In the genomic region with DNA sequence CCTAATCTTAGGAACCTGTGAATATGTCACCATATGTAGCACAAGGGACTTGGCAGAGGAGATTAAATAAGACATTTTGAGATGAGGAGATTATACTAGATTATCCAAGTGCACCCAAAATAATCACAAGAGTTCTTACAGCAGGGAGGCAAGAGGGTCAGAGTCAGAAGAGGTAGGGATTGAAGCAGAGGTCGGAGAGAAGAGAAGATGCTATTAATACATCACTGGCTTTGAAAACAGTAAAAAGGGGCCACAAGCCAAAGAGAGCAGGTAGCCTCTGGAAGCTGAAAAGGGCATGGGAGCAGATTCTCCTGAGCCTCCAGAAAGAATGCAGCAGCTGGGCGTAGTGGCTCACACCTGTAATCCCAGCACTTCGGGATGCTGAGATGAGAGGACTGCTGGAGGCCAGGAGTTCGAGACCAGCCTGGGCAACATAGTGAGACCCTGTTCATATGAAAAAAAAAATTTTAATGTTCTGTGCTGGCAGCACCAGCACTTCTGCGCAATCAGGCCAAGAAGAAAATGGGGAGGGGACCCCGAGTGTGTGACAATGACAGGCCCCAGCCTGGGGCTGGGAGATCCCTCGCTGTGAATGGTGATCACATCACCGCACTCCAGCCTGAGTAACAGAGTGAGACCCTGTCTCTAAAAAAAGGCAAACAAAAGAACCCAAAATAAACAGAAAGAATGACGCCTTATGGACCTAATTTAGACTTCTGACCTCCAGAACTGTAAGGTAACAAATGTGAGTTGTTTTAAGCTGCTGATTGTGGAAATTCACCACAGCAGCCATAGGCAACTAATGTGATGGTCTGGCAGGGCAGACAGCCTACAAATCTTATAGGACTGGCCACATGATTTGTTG, we compare ENCODE assay signal across 22 cellular contexts.
DNase-seq lines count a peak whose midpoint lies in the region; ATAC-seq, FAIRE-seq and TF ChIP-seq lines count a peak whose summit lies in the region.
"Had no signal": no experiment of that assay in that cellular context is flagged by ENCODE, and none has a peak within 500 bp of the region (broad histone marks: within the 10 kb centered on the region; RNA-seq: fewer than 3 reads in every experiment).

No MANE protein-coding gene starts in this region.

- no peaks in the 10 kb centered on the region for H3K79me2 ChIP-seq in K562 (ENCODE audit: control insufficient read depth, insufficient read depth, low read length)

- ATAC-seq in left ventricle myocardium superior, result no peak
- no peak for ATAC-seq in K562
- no peak for ATAC-seq in psoas muscle
- ATAC-seq in activated CD8-positive, alpha-beta memory T cell treated with anti-CD3 and anti-CD28 coated beads, Interleukin-2, amount 10 ng/mL, durations not matched to agents 7 days and 5 days, result no peak
- ATAC-seq: A549; CD8-positive, alpha-beta T cell had no signal

- H2AFZ ChIP-seq in K562 (ENCODE audit: low read depth, low read length), result no peak overlapping the region

- H3K4me1 ChIP-seq in left ventricle myocardium inferior (peaks cover 11% of the 10 kb centered on the region), K562 (replicated peaks in 1 of 2; ENCODE audit: control insufficient read depth in 2 of 2, insufficient read depth in 2 of 2, low read length in 2 of 2) (no peaks in the 10 kb centered on the region; a peak in 1 of 5 replicates), liver (ENCODE audit: control insufficient read depth in 4 of 4, insufficient read depth in 4 of 4, low read length in 3 of 4) (peaks cover 2 to 20% (median 10%) of the 10 kb centered on the region in 4 donors), psoas muscle (peaks cover 25% of the 10 kb centered on the region)
- H3K4me1 ChIP-seq: Caco-2 had no signal

- POLR2A ChIA-PET in K562 (lab: Yijun Ruan, JAX), result no interaction called here

- TF ChIP-seq RAD21 in K562 (CRISPR knock-in tag; conservative IDR thresholded peaks at IDR 0.05 in 1 of 2, IDR thresholded peaks at IDR 0.05 in 1 of 2) (no peak), liver (IDR thresholded peaks at IDR 0.05) (no peak)

- H3K27ac ChIP-seq in left ventricle myocardium inferior (replicated peaks), result peak overlapping the region; percentile 81
- no peak overlapping the region for H3K27ac ChIP-seq in K562 (ENCODE audit: extremely low read depth, low read depth, low read length)
- H3K27ac ChIP-seq in liver (ENCODE audit: low read depth in 1 of 2, low read length in 2 of 2), result peak overlapping the region; percentile 55 to 85
- peak overlapping the region; percentile 73 for H3K27ac ChIP-seq in psoas muscle
- H3K27ac ChIP-seq: 22Rv1 had no signal

- TF ChIP-seq CTCF in left ventricle myocardium inferior (IDR thresholded peaks at IDR 0.05; ENCODE audit: borderline replicate concordance), result no peak
- TF ChIP-seq CTCF in K562 (IDR thresholded peaks at IDR 0.05 in 2 of 3, conservative IDR thresholded peaks at IDR 0.05 in 1 of 3; ENCODE audit: insufficient read depth in 2 of 3, low read depth in 1 of 3, low read length in 3 of 3), result no peak
- TF ChIP-seq CTCF in liver (IDR thresholded peaks at IDR 0.05; ENCODE audit: low read depth, low read length, missing input control), result no peak
- TF ChIP-seq CTCF in psoas muscle (IDR thresholded peaks at IDR 0.05), result no peak

- DNase-seq in left ventricle myocardium inferior (no peak), left ventricle myocardium superior (no peak), K562 (ENCODE audit: extremely low read depth in 1 of 4, low spot score in 3 of 4) (no peak), psoas muscle (no peak), NCI-H2029 (lab: John Stamatoyannopoulos, UW) (no peak)
- no peak for DNase-seq in activated naive CD4-positive, alpha-beta T cell treated with anti-CD3 and anti-CD28 coated beads, Interleukin-2, amount 50 U/mL, for 16 hours
- DNase-seq in activated CD8-positive, alpha-beta memory T cell treated with anti-CD3 and anti-CD28 coated beads, Interleukin-2, amount 10 ng/mL, durations not matched to agents 7 days and 5 days, result no peak
- DNase-seq: AML-193; Caco-2; Calu3; CD4-positive, alpha-beta T cell; CD8-positive, alpha-beta T cell; DMS79 treated with DMSO at 0.1 percent for 48 hours; GF-D8 had no signal

- peaks cover 3% of the 10 kb centered on the region for H3K9me3 Mint-ChIP-seq in activated CD8-positive, alpha-beta memory T cell treated with anti-CD3 and anti-CD28 coated beads, Interleukin-2, amount 10 ng/mL, durations not matched to agents 7 days and 5 days (ENCODE audit: low read depth)

- H3K27me3 ChIP-seq in left ventricle myocardium inferior (ENCODE audit: low read depth), result no peaks in the 10 kb centered on the region
- peaks cover 6 to 32% of the 10 kb centered on the region in 2 experiments; a peak in 4 of 5 replicates for H3K27me3 ChIP-seq in K562 (ENCODE audit: control insufficient read depth in 2 of 2, insufficient read depth in 2 of 2, low read length in 2 of 2)
- no peaks in the 10 kb centered on the region for H3K27me3 ChIP-seq in liver (ENCODE audit: control insufficient read depth in 4 of 4, insufficient read depth in 4 of 4, low read length in 3 of 4)
- no peaks in the 10 kb centered on the region for H3K27me3 ChIP-seq in psoas muscle (ENCODE audit: insufficient read depth in 3 of 3, low read length in 2 of 3)
- H3K27me3 ChIP-seq: BLaER1 treated with 17β-estradiol and CSF1 and Interleukin-3, amounts not matched to agents 10 nM and 100 nM had no signal

- H3K27ac Mint-ChIP-seq in activated CD8-positive, alpha-beta memory T cell treated with anti-CD3 and anti-CD28 coated beads, Interleukin-2, amount 10 ng/mL, durations not matched to agents 7 days and 5 days, result no peak overlapping the region
- H3K27ac Mint-ChIP-seq: B cell; CD4-positive, alpha-beta T cell; CD8-positive, alpha-beta T cell had no signal

- no TSS peak for BruUV-seq in K562 (replicated peaks; lab: Mats Ljungman, UMichigan)

- no peak overlapping the region for H3K4me2 ChIP-seq in K562 (ENCODE audit: insufficient read depth, low read length)
- H3K4me2 ChIP-seq: A549; BLaER1 treated with 17β-estradiol and CSF1 and Interleukin-3, amounts not matched to agents 10 nM and 100 nM had no signal

- H3K9me3 ChIP-seq in left ventricle myocardium inferior (replicated peaks) (peaks cover 16% of the 10 kb centered on the region), K562 (replicated peaks; ENCODE audit: control insufficient read depth, insufficient read depth, low read depth, low read length) (0 out of 2 replicates have a peak, but pooled peaks cover 3% of the 10 kb centered on the region), liver (ENCODE audit: control insufficient read depth in 4 of 4, low read length in 3 of 4) (no peaks in the 10 kb centered on the region), psoas muscle (peaks cover 5% of the 10 kb centered on the region)
- H3K9me3 ChIP-seq: Caco-2 had no signal

- H3K9me1 ChIP-seq in K562 (ENCODE audit: control insufficient read depth, insufficient read depth, low read length), result no peaks in the 10 kb centered on the region

- no peaks in the 10 kb centered on the region for H3K4me1 Mint-ChIP-seq in activated CD8-positive, alpha-beta memory T cell treated with anti-CD3 and anti-CD28 coated beads, Interleukin-2, amount 10 ng/mL, durations not matched to agents 7 days and 5 days

- peaks cover 9% of the 10 kb centered on the region for H3K27me3 Mint-ChIP-seq in activated CD8-positive, alpha-beta memory T cell treated with anti-CD3 and anti-CD28 coated beads, Interleukin-2, amount 10 ng/mL, durations not matched to agents 7 days and 5 days
- H3K27me3 Mint-ChIP-seq: CD4-positive, alpha-beta T cell had no signal

- no peak for TF ChIP-seq POLR2A in K562 (conservative IDR thresholded peaks at IDR 0.05)

- no peak for FAIRE-seq in K562 (lab: Jason Lieb, UNC)
- FAIRE-seq: A549, D721Med, G401.6, GM12891 had no signal

- H3K4me3 ChIP-seq in left ventricle myocardium inferior (no peak overlapping the region), K562 (no peak overlapping the region), liver (ENCODE audit: low read depth in 1 of 3, low read length in 3 of 3) (no peak overlapping the region), psoas muscle (no peak overlapping the region)
- H3K4me3 ChIP-seq: A549; BLaER1 treated with 17β-estradiol and CSF1 and Interleukin-3, amounts not matched to agents 10 nM and 100 nM had no signal

- no peak for TF ChIP-seq EP300 in K562 (IDR thresholded peaks at IDR 0.05; ENCODE audit: low read length)

- in situ Hi-C loops in K562 (cut with MboI), result no loop called here

- H3K36me3 Mint-ChIP-seq in activated CD8-positive, alpha-beta memory T cell treated with anti-CD3 and anti-CD28 coated beads, Interleukin-2, amount 10 ng/mL, durations not matched to agents 7 days and 5 days, result no peaks in the 10 kb centered on the region
- H3K36me3 Mint-ChIP-seq: CD8-positive, alpha-beta T cell had no signal

- 0 out of 2 replicates have a peak, but pooled peaks cover 3% of the 10 kb centered on the region for H4K20me1 ChIP-seq in K562 (replicated peaks; ENCODE audit: control insufficient read depth, insufficient read depth, low read length)
- H4K20me1 ChIP-seq: BLaER1 treated with 17β-estradiol and CSF1 and Interleukin-3, amounts not matched to agents 10 nM and 100 nM had no signal

- H3K9ac ChIP-seq in K562 (ENCODE audit: insufficient read depth in 1 of 2, low read depth in 2 of 2, low read length in 2 of 2) (no peak overlapping the region), liver (ENCODE audit: low read depth in 1 of 2, low read length in 2 of 2) (no peak overlapping the region)
- H3K9ac ChIP-seq: BLaER1 treated with 17β-estradiol and CSF1 and Interleukin-3, amounts not matched to agents 10 nM and 100 nM had no signal

- WGBS in K562 (ENCODE audit: insufficient coverage, low coverage, missing lambda C conversion rate), result 13% methylated on average over 8 of the region's 9 CpGs
- WGBS in liver, result 87% methylated on average over 9 of the region's 9 CpGs
- WGBS in psoas muscle, 3 donors, result 78 to 95% (median 84%) methylated on average over 9 of the region's 9 CpGs

- intact Hi-C loops in left ventricle myocardium inferior (cut with micrococcal nuclease), result no loop called here
- intact Hi-C loops in left ventricle myocardium superior (cut with micrococcal nuclease), result no loop called here
- intact Hi-C loops in K562 (cut with micrococcal nuclease), result no loop called here
- intact Hi-C loops in psoas muscle (cut with DNase I), result loop anchor here in 1 of 2 donors (5.0 kb wide), 1 partner anchor 39 kb away; no protein-coding TSS in a partner anchor

- H3K36me3 ChIP-seq in left ventricle myocardium inferior (no peaks in the 10 kb centered on the region), K562 (ENCODE audit: control insufficient read depth, insufficient read depth, low read length) (no peaks in the 10 kb centered on the region), liver (ENCODE audit: control insufficient read depth in 4 of 4, insufficient read depth in 3 of 4, low read depth in 1 of 4, low read length in 3 of 4) (no peaks in the 10 kb centered on the region), psoas muscle (ENCODE audit: insufficient read depth in 1 of 2, low read depth in 1 of 2) (no peaks in the 10 kb centered on the region)
- H3K36me3 ChIP-seq: BLaER1 treated with 17β-estradiol and CSF1 and Interleukin-3, amounts not matched to agents 10 nM and 100 nM had no signal

- CTCF ChIA-PET in K562 (lab: Yijun Ruan, JAX; ENCODE audit: low intra/inter-chr PET ratio), result no interaction called here
- CTCF ChIA-PET in activated CD8-positive, alpha-beta memory T cell treated with anti-CD3 and anti-CD28 coated beads, Interleukin-2, amount 10 ng/mL, durations not matched to agents 7 days and 5 days (lab: Charles Lee), result no interaction called here

- H3K4me3 Mint-ChIP-seq in activated CD8-positive, alpha-beta memory T cell treated with anti-CD3 and anti-CD28 coated beads, Interleukin-2, amount 10 ng/mL, durations not matched to agents 7 days and 5 days, result no peak overlapping the region
- H3K4me3 Mint-ChIP-seq: B cell; CD4-positive, alpha-beta T cell; CD8-positive, alpha-beta T cell had no signal
